ENCODE assay signal across 16 cellular contexts in genomic region chr21:24941316-24942185, GRCh38.
DNase-seq lines count a peak whose midpoint lies in the region; ATAC-seq and TF ChIP-seq lines count a peak whose summit lies in the region.
"Had no signal": no experiment of that assay in that cellular context is flagged by ENCODE, and none has a peak within 500 bp of the region (broad histone marks: within the 10 kb centered on the region; RNA-seq: fewer than 3 reads in every experiment).

No MANE protein-coding gene starts in this region.

- H3K4me3 ChIP-seq in breast epithelium (no peak overlapping the region), upper lobe of right lung (no peak overlapping the region), HAP-1 (no peak overlapping the region)
- H3K4me3 ChIP-seq: thoracic aorta had no signal

- TF ChIP-seq CTCF in MCF 10A (IDR thresholded peaks at IDR 0.05; ENCODE audit: unreplicated experiment) (no peak), breast epithelium (IDR thresholded peaks at IDR 0.05) (no peak), upper lobe of right lung (IDR thresholded peaks at IDR 0.05) (no peak)

- no peaks in the 10 kb centered on the region for H3K27me3 Mint-ChIP-seq in MCF 10A (ENCODE audit: insufficient read depth, unreplicated experiment)
- H3K27me3 Mint-ChIP-seq: activated CD8-positive, alpha-beta T cell treated with anti-CD3 and anti-CD28 coated beads for 36 hours had no signal

- DNase-seq in MCF 10A (ENCODE audit: unreplicated experiment) (peak; percentile 80), breast epithelium (ENCODE audit: low spot score in 2 of 2) (no peak), SW480 (ENCODE audit: low spot score) (peak; percentile 5), iris pigment epithelial cell (ENCODE audit: low read depth) (peak; percentile 0), upper lobe of right lung (no peak), HAP-1 (ENCODE audit: low spot score in 2 of 2) (no peak), NAMALWA (ENCODE audit: low spot score) (no peak), NCI-H526 treated with DMSO at 0.1 percent for 48 hours (lab: John Stamatoyannopoulos, UW) (no peak)
- DNase-seq: activated CD8-positive, alpha-beta T cell treated with anti-CD3 and anti-CD28 coated beads for 36 hours; anterior cingulate cortex; HFFc6; immature natural killer cell; MM.1S; NCI-H524 treated with DMSO at 0.1 percent for 48 hours; SHP77 had no signal

- H3K36me3 ChIP-seq in breast epithelium (no peaks in the 10 kb centered on the region), upper lobe of right lung (no peaks in the 10 kb centered on the region), HAP-1 (replicated peaks) (no peaks in the 10 kb centered on the region)
- H3K36me3 ChIP-seq: thoracic aorta had no signal

- no peaks in the 10 kb centered on the region for H3K9me3 ChIP-seq in breast epithelium
- no peaks in the 10 kb centered on the region for H3K9me3 ChIP-seq in upper lobe of right lung
- H3K9me3 ChIP-seq in HAP-1 = no peaks in the 10 kb centered on the region
- H3K9me3 ChIP-seq: thoracic aorta had no signal

- H3K36me3 Mint-ChIP-seq in MCF 10A (ENCODE audit: insufficient read depth, unreplicated experiment) = no peaks in the 10 kb centered on the region
- H3K36me3 Mint-ChIP-seq: immature natural killer cell had no signal

- peak overlapping the region; percentile 40 for H3K27ac Mint-ChIP-seq in MCF 10A (ENCODE audit: low read depth, unreplicated experiment)
- H3K27ac Mint-ChIP-seq: activated CD8-positive, alpha-beta T cell treated with anti-CD3 and anti-CD28 coated beads for 36 hours; HFFc6; immature natural killer cell had no signal

- POLR2A ChIA-PET in MCF 10A (lab: Yijun Ruan, JAX) = interaction anchor here (0.7 kb wide), 1 partner anchor 63 kb away, joined by 3 read pairs; no protein-coding TSS in a partner anchor

- in situ Hi-C loops in HAP-1 (cut with MboI; ENCODE audit: low sequenced_read_pairs) = no loop called here

- H3K4me1 ChIP-seq in breast epithelium = no peaks in the 10 kb centered on the region
- H3K4me1 ChIP-seq in upper lobe of right lung = no peaks in the 10 kb centered on the region
- H3K4me1 ChIP-seq in HAP-1 = no peaks in the 10 kb centered on the region

- H3K27me3 ChIP-seq in breast epithelium = no peaks in the 10 kb centered on the region
- H3K27me3 ChIP-seq in upper lobe of right lung = no peaks in the 10 kb centered on the region
- no peaks in the 10 kb centered on the region; the same call in 1 of the 2 replicates for H3K27me3 ChIP-seq in HAP-1 (ENCODE audit: low read depth)

- H3K9me3 Mint-ChIP-seq in MCF 10A (ENCODE audit: unreplicated experiment) = no peaks in the 10 kb centered on the region
- H3K9me3 Mint-ChIP-seq: activated CD8-positive, alpha-beta T cell treated with anti-CD3 and anti-CD28 coated beads for 36 hours; HFFc6 had no signal

- no TSS peak for BruUV-seq in MCF 10A (replicated peaks; lab: Mats Ljungman, UMichigan)

- TF ChIP-seq POLR2A in breast epithelium (IDR thresholded peaks at IDR 0.05) = no peak

- intact Hi-C loops in MCF 10A (cut with micrococcal nuclease) = no loop called here
- intact Hi-C loops in breast epithelium (cut with DNase I; ENCODE audit: low total_unique reads) = no loop called here
- intact Hi-C loops in upper lobe of right lung (cut with DNase I) = no loop called here

- CTCF ChIA-PET in MCF 10A (lab: Yijun Ruan, JAX) = interaction anchor here (0.6 to 0.7 kb wide), 2 partner anchors 9 to 12 kb away, joined by 3 read pairs; no protein-coding TSS in a partner anchor

- ATAC-seq in upper lobe of right lung = peak; percentile 29
- ATAC-seq: activated CD8-positive, alpha-beta T cell treated with anti-CD3 and anti-CD28 coated beads for 36 hours had no signal

- H3K4me1 Mint-ChIP-seq in MCF 10A (ENCODE audit: insufficient read depth, unreplicated experiment) = peaks cover 26% of the 10 kb centered on the region
- H3K4me1 Mint-ChIP-seq: immature natural killer cell had no signal

- no peak overlapping the region for H3K4me3 Mint-ChIP-seq in MCF 10A (ENCODE audit: unreplicated experiment)
- H3K4me3 Mint-ChIP-seq: activated CD8-positive, alpha-beta T cell treated with anti-CD3 and anti-CD28 coated beads for 36 hours; HFFc6; immature natural killer cell had no signal

- no peak overlapping the region for H3K27ac ChIP-seq in breast epithelium
- H3K27ac ChIP-seq in upper lobe of right lung = no peak overlapping the region
- H3K27ac ChIP-seq: thoracic aorta had no signal

Comparison
In these comparisons a context has a peak if more than half of its experiments do, and no peak if none do; other contexts are left out.
1. DNase-seq: peak in MCF 10A (single experiment), SW480 (single experiment) and iris pigment epithelial cell (single experiment); none in breast epithelium (0 of 2), upper lobe of right lung (single experiment), HAP-1 (0 of 2), NAMALWA (single experiment) and NCI-H526 treated with DMSO at 0.1 percent for 48 hours (single experiment).